In the genomic region with DNA sequence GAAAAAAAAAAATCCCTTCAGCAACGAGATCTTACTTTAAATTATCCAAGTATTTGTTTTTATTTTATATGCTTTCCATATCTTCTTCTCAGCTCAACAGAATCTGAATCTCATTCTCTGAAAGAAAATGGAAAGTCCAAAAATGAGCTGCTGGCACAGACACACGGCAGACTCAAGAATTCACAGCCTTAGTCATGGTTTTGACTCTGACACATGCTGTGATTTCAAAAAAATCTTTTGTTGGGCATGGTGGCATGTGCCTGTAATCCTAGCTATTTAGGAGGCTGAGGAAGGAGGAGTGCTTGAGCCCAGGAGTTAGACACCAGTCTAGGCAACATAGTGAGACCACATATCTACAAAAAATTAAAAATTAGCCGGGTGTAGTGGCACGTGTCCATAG, we compare ENCODE assay signal across 16 cellular contexts.
DNase-seq lines count a peak whose midpoint lies in the region; ATAC-seq, FAIRE-seq and TF ChIP-seq lines count a peak whose summit lies in the region.
"Had no signal": no experiment of that assay in that cellular context is flagged by ENCODE, and none has a peak within 500 bp of the region (broad histone marks: within the 10 kb centered on the region; RNA-seq: fewer than 3 reads in every experiment).

No MANE protein-coding gene starts in this region.

- no peaks in the 10 kb centered on the region for H3K9me3 ChIP-seq in mucosa of descending colon
- no peaks in the 10 kb centered on the region for H3K9me3 ChIP-seq in SJCRH30 (replicated peaks)

- H3K27me3 ChIP-seq in brain microvascular endothelial cell (replicated peaks) (no peaks in the 10 kb centered on the region), SJCRH30 (no peaks in the 10 kb centered on the region)

- H3K4me3 ChIP-seq in brain microvascular endothelial cell (ENCODE audit: low read depth, low read length) (no peak overlapping the region), mucosa of descending colon (no peak overlapping the region), SJCRH30 (no peak overlapping the region)
- H3K4me3 ChIP-seq: K562, PC-9 had no signal

- DNase-seq in AG08396 (ENCODE audit: low spot score), result peak; percentile 27
- peak; percentile 7 for DNase-seq in HS-27A (ENCODE audit: low read depth)
- peak; percentile 5 for DNase-seq in brain microvascular endothelial cell
- peak; percentile 52 for DNase-seq in kidney tubule cell (ENCODE audit: low spot score)
- DNase-seq in mucosa of descending colon, result no peak
- no peak for DNase-seq in activated naive CD4-positive, alpha-beta T cell treated with anti-CD3 and anti-CD28 coated beads, Interleukin-2, amount 50 U/mL, for 16 hours
- no peak for DNase-seq in urothelium cell line (ENCODE audit: low spot score)
- DNase-seq in SJCRH30, result no peak
- DNase-seq: activated CD4-positive, alpha-beta T cell treated with anti-CD3 and anti-CD28 coated beads, Interleukin-2, amount 50 U/mL, for 1 hour; activated naive CD4-positive, alpha-beta T cell treated with anti-CD3 and anti-CD28 coated beads, Interleukin-2, amount 10 ng/mL, durations not matched to agents 7 days and 5 days; naive thymus-derived CD8-positive, alpha-beta T cell; NCI-H1092 treated with DMSO at 0.1 percent for 48 hours; NCI-H2107; NCI-H69; PC-9 had no signal

- intact Hi-C loops in mucosa of descending colon (cut with DNase I, micrococcal nuclease), result no loop called here

- H3K36me3 ChIP-seq in brain microvascular endothelial cell (replicated peaks), result no peaks in the 10 kb centered on the region
- no peaks in the 10 kb centered on the region for H3K36me3 ChIP-seq in mucosa of descending colon (ENCODE audit: low read depth)
- no peaks in the 10 kb centered on the region for H3K36me3 ChIP-seq in SJCRH30

- no peak for FAIRE-seq in urothelium cell line (lab: Jason Lieb, UNC)
- FAIRE-seq: K562 had no signal

- TF ChIP-seq CTCF in brain microvascular endothelial cell (IDR thresholded peaks at IDR 0.05; ENCODE audit: low read depth, low read length, missing control alignments), result no peak
- TF ChIP-seq CTCF in mucosa of descending colon (IDR thresholded peaks at IDR 0.05), result no peak

- no peaks in the 10 kb centered on the region for H3K4me1 ChIP-seq in mucosa of descending colon (ENCODE audit: low read depth)
- no peaks in the 10 kb centered on the region for H3K4me1 ChIP-seq in SJCRH30

- in situ Hi-C loops in brain microvascular endothelial cell (cut with HindIII; ENCODE audit: low pct_ligation_motif_present, low sequenced_read_pairs), result no loop called here

- no peak for ATAC-seq in mucosa of descending colon
- ATAC-seq: K562; naive thymus-derived CD8-positive, alpha-beta T cell had no signal

- H3K27ac ChIP-seq in brain microvascular endothelial cell (no peak overlapping the region), SJCRH30 (no peak overlapping the region)
- H3K27ac ChIP-seq: PC-9 had no signal

Comparison
In these comparisons a context has a peak if more than half of its experiments do, and no peak if none do; other contexts are left out.
1. DNase-seq: peak in AG08396 (single experiment), HS-27A (single experiment), brain microvascular endothelial cell (single experiment) and kidney tubule cell (single experiment); none in mucosa of descending colon (0 of 3), activated naive CD4-positive, alpha-beta T cell treated with anti-CD3 and anti-CD28 coated beads, Interleukin-2, amount 50 U/mL, for 16 hours (single experiment), urothelium cell line (single experiment) and SJCRH30 (0 of 2).